Comparison of ENCODE assay signal across 34 cellular contexts in genomic region chr11:114650661-114651060, GRCh38. TPM values are rescaled to one million over a fixed set of nuclear protein-coding genes. Genes with fewer than 3 reads are reported as not detected.
"Had no signal": no experiment of that assay in that cellular context is flagged by ENCODE, and none has a peak within 500 bp of the region (broad histone marks: within the 10 kb centered on the region; RNA-seq: fewer than 3 reads in every experiment).

No MANE protein-coding gene starts in this region.

- H3K79me2 ChIP-seq: parathyroid adenoma had no signal

- H3K4me1 ChIP-seq: heart left ventricle, left ventricle myocardium inferior, parathyroid adenoma, psoas muscle, right atrium auricular region, right lobe of liver, stomach, testis, tibial artery, uterus had no signal

- H3K36me3 ChIP-seq: heart left ventricle, left ventricle myocardium inferior, neutrophil, right atrium auricular region, right lobe of liver, stomach, tibial artery, uterus had no signal

- H3K27me3 ChIP-seq: heart left ventricle, neutrophil, right atrium auricular region, right lobe of liver, stomach, testis, tibial artery, uterus had no signal

- H3K9ac ChIP-seq: parathyroid adenoma had no signal

- H3K9me3 ChIP-seq: heart left ventricle, left ventricle myocardium inferior, neutrophil, psoas muscle, right atrium auricular region, right lobe of liver, testis, tibial artery, uterus had no signal

- H3K27ac ChIP-seq: heart left ventricle, left ventricle myocardium inferior, neutrophil, parathyroid adenoma, psoas muscle, right atrium auricular region, right lobe of liver, stomach, testis, tibial artery, uterus had no signal

- H2AFZ ChIP-seq: parathyroid adenoma had no signal

- H3K4me2 ChIP-seq: smooth muscle cell had no signal

- ATAC-seq: heart left ventricle; naive thymus-derived CD8-positive, alpha-beta T cell; psoas muscle; right lobe of liver; stimulated activated naive B cell treated with anti-CD40 and anti-IgM and Interleukin-4, amounts not matched to agents 10 μg/mL and 1 μg/mL and 100 μg/mL, for 72 hours; stimulated activated naive CD8-positive, alpha-beta T cell treated with anti-CD3 and anti-CD28 coated beads, Interleukin-15, Interleukin-2, amounts not matched to agents 100 U/mL and 50 U/mL, for 24 hours had no signal

- DNase-seq: heart left ventricle; hypothalamus; immature natural killer cell; kidney; left ventricle myocardium inferior; mesendoderm; naive thymus-derived CD8-positive, alpha-beta T cell; occipital lobe; psoas muscle; right lobe of liver; stimulated activated CD4-positive, alpha-beta T cell treated with anti-CD3 and anti-CD28 coated beads, Interleukin-1b, Interleukin-23, amount 100 ng/mL, for 48 hours; stimulated activated CD4-positive, alpha-beta T cell treated with anti-CD3 and anti-CD28 coated beads, Interleukin-2, amount 100 ng/mL, for 48 hours; stimulated activated CD4-positive, alpha-beta T cell treated with anti-CD3 and anti-CD28 coated beads, Interleukin-4, amount 100 ng/mL, for 4 hours; stimulated activated CD8-positive, alpha-beta memory T cell treated with anti-CD3 and anti-CD28 coated beads, Interleukin-4, amount 100 ng/mL, for 48 hours; stimulated activated naive B cell treated with anti-CD40 and anti-IgM and Interleukin-4, amounts not matched to agents 10 μg/mL and 1 μg/mL and 100 μg/mL, for 72 hours; stimulated activated naive CD8-positive, alpha-beta T cell treated with anti-CD3 and anti-CD28 coated beads, Interleukin-15, Interleukin-2, amounts not matched to agents 100 U/mL and 50 U/mL, for 24 hours; stomach; testis; tibial artery; uterus had no signal

- H3K4me3 ChIP-seq: heart left ventricle, left ventricle myocardium inferior, lung, psoas muscle, right atrium auricular region, right lobe of liver, smooth muscle cell, stomach, testis, tibial artery, uterus had no signal

RNA-seq across cellular contexts. Expression of gene NXPE2, which starts 27.7 kb away (rescaled TPM):
- total RNA-seq: mononuclear cell; naive thymus-derived CD8-positive, alpha-beta T cell; osteocyte; right lobe of liver had no signal
- polyA plus RNA-seq: immature natural killer cell; naive thymus-derived CD8-positive, alpha-beta T cell; stomach had no signal

RNA-seq across cellular contexts. Expression of gene NXPE4, which starts 55.1 kb away (rescaled TPM):
- total RNA-seq: heart left ventricle; left ventricle myocardium inferior; lower leg skin; lung; mesothelial cell of epicardium; mononuclear cell; naive thymus-derived CD8-positive, alpha-beta T cell; neural crest cell; occipital lobe; osteocyte; posterior vena cava; psoas muscle; renal cortical epithelial cell; right atrium auricular region; right lobe of liver; skeletal muscle tissue; smooth muscle cell; testis; ureter had no signal
- polyA plus RNA-seq: heart left ventricle; immature natural killer cell; lung; naive thymus-derived CD8-positive, alpha-beta T cell; psoas muscle; smooth muscle cell; stomach had no signal
